ENCODE assay signal across 9 cellular contexts in the genomic region with DNA sequence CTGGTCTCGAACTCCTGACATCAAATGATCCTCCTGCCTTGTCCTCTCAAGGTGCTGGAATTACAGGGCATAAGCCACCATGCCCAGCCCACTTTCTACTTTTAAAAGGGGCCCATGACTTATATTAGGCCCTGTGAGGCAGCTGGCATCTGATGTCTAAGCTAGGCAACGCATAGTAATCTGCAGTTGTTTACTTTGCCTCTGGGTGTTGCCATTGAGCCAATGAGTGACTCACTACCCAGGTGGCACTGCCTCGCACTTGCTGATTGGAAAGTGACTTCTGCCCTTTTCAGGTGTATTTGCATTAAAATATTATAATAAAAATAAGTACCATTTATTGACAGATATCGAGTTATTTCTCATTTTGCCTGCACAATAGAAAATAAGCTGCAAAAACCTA.
DNase-seq lines count a peak whose midpoint lies in the region; ATAC-seq and TF ChIP-seq lines count a peak whose summit lies in the region.
"Had no signal": no experiment of that assay in that cellular context is flagged by ENCODE, and none has a peak within 500 bp of the region (broad histone marks: within the 10 kb centered on the region; RNA-seq: fewer than 3 reads in every experiment).

No MANE protein-coding gene starts in this region.

- H3K4me3 Mint-ChIP-seq in progenitor cell of endocrine pancreas (ENCODE audit: low read depth) = no peak overlapping the region

- no peaks in the 10 kb centered on the region for H3K27me3 ChIP-seq in H7 (ENCODE audit: control insufficient read depth, insufficient read depth, low read length)
- no peaks in the 10 kb centered on the region for H3K27me3 ChIP-seq in Panc1 (ENCODE audit: control insufficient read depth, insufficient read depth, low read length)
- H3K27me3 ChIP-seq: BLaER1 treated with 17β-estradiol and CSF1 and Interleukin-3, amounts not matched to agents 10 nM and 100 nM had no signal

- POLR2A ChIA-PET in Panc1 (lab: Charles Lee) = interaction anchor here (0.7 kb wide), 1 partner anchor 14 kb away, joined by 6 read pairs; no protein-coding TSS in a partner anchor

- intact Hi-C loops in Panc1 (cut with micrococcal nuclease; ENCODE audit: unreplicated experiment) = no loop called here

- DNase-seq in NCI-H345 (lab: John Stamatoyannopoulos, UW) = peak; percentile 40
- no peak for DNase-seq in NCI-H345 treated with DMSO at 0.1 percent for 48 hours (lab: John Stamatoyannopoulos, UW; ENCODE audit: unreplicated experiment)
- peak; percentile 50 for DNase-seq in H7
- peak; percentile 35 for DNase-seq in Panc1 (ENCODE audit: low read depth, low spot score)
- DNase-seq in fibroblast of mammary gland (ENCODE audit: low read depth) = peak; percentile 36
- no peak for DNase-seq in progenitor cell of endocrine pancreas (ENCODE audit: low spot score, unreplicated experiment)
- no peak for DNase-seq in hepatic stellate cell (ENCODE audit: low spot score)
- DNase-seq in NCI-H774 (lab: John Stamatoyannopoulos, UW) = no peak

- no peaks in the 10 kb centered on the region for H3K9me3 ChIP-seq in Panc1 (ENCODE audit: control insufficient read depth, insufficient read depth, low read depth, low read length)
- H3K9me3 ChIP-seq: BLaER1 treated with 17β-estradiol and CSF1 and Interleukin-3, amounts not matched to agents 10 nM and 100 nM had no signal

- no peaks in the 10 kb centered on the region for H3K9me3 Mint-ChIP-seq in progenitor cell of endocrine pancreas (ENCODE audit: low read depth)

- no peaks in the 10 kb centered on the region for H3K36me3 Mint-ChIP-seq in progenitor cell of endocrine pancreas (ENCODE audit: insufficient read depth)

- peaks cover 3% of the 10 kb centered on the region for H3K27me3 Mint-ChIP-seq in progenitor cell of endocrine pancreas

- BruUV-seq in Panc1 (replicated peaks; lab: Mats Ljungman, UMichigan) = no TSS peak

- no peak overlapping the region for H3K27ac ChIP-seq in Panc1 (ENCODE audit: low read length)
- H3K27ac ChIP-seq: BLaER1 treated with 17β-estradiol and CSF1 and Interleukin-3, amounts not matched to agents 10 nM and 100 nM had no signal

- no peaks in the 10 kb centered on the region for H3K4me1 ChIP-seq in Panc1 (ENCODE audit: control insufficient read depth, insufficient read depth, low read length)

- TF ChIP-seq CTCF in Panc1 (IDR thresholded peaks at IDR 0.05) (no peak; the same call in none of the 2 replicates), fibroblast of mammary gland (conservative IDR thresholded peaks at IDR 0.05; ENCODE audit: control insufficient read depth, insufficient read depth, low read depth, low read length) (no peak), progenitor cell of endocrine pancreas (IDR thresholded peaks at IDR 0.05; ENCODE audit: unreplicated experiment) (no peak)

- H3K4me1 Mint-ChIP-seq in progenitor cell of endocrine pancreas (ENCODE audit: low read depth) = peaks cover 2% of the 10 kb centered on the region

- no peak overlapping the region for H3K4me3 ChIP-seq in H7 (ENCODE audit: insufficient read depth, low read depth, low read length)
- no peak overlapping the region for H3K4me3 ChIP-seq in Panc1 (ENCODE audit: low read depth in 2 of 2, low read length in 2 of 2)
- no peak overlapping the region for H3K4me3 ChIP-seq in fibroblast of mammary gland (ENCODE audit: control insufficient read depth, low read depth, low read length)
- H3K4me3 ChIP-seq: BLaER1 treated with 17β-estradiol and CSF1 and Interleukin-3, amounts not matched to agents 10 nM and 100 nM had no signal

- CTCF ChIA-PET in Panc1 (lab: Charles Lee) = interaction anchor here (0.6 to 1.3 kb wide), 2 partner anchors 23 to 229 kb away, joined by 4 to 8 read pairs; no protein-coding TSS in a partner anchor

- no peak overlapping the region for H3K27ac Mint-ChIP-seq in progenitor cell of endocrine pancreas

- peak; percentile 91 for ATAC-seq in Panc1

- H3K36me3 ChIP-seq in H7 (replicated peaks; ENCODE audit: control insufficient read depth, insufficient read depth, low read length) = no peaks in the 10 kb centered on the region
- H3K36me3 ChIP-seq in Panc1 (ENCODE audit: control insufficient read depth, insufficient read depth, low read length) = no peaks in the 10 kb centered on the region
- H3K36me3 ChIP-seq: BLaER1 treated with 17β-estradiol and CSF1 and Interleukin-3, amounts not matched to agents 10 nM and 100 nM had no signal

- in situ Hi-C loops in Panc1 (cut with HindIII; ENCODE audit: low pct_unique_long_range_greater_than_20kb, low sequenced_read_pairs) = no loop called here

Comparison
In these comparisons a context has a peak if more than half of its experiments do, and no peak if none do; other contexts are left out.
1. DNase-seq: peak in NCI-H345 (single experiment), H7 (single experiment), Panc1 (single experiment) and fibroblast of mammary gland (single experiment); none in NCI-H345 treated with DMSO at 0.1 percent for 48 hours (single experiment), progenitor cell of endocrine pancreas (single experiment), hepatic stellate cell (single experiment) and NCI-H774 (single experiment).